ENCODE assay signal across 1 cellular context in genomic region chr9:95511232-95511951, GRCh38.
TF ChIP-seq lines count a peak whose summit lies in the region.

No MANE protein-coding gene starts in this region.

TF ChIP-seq in HepG2, 621 proteins besides CTCF, POLR2A, EP300 and RAD21 (continued from another document and continues in another):
- TF ChIP-seq, protein P1, sequence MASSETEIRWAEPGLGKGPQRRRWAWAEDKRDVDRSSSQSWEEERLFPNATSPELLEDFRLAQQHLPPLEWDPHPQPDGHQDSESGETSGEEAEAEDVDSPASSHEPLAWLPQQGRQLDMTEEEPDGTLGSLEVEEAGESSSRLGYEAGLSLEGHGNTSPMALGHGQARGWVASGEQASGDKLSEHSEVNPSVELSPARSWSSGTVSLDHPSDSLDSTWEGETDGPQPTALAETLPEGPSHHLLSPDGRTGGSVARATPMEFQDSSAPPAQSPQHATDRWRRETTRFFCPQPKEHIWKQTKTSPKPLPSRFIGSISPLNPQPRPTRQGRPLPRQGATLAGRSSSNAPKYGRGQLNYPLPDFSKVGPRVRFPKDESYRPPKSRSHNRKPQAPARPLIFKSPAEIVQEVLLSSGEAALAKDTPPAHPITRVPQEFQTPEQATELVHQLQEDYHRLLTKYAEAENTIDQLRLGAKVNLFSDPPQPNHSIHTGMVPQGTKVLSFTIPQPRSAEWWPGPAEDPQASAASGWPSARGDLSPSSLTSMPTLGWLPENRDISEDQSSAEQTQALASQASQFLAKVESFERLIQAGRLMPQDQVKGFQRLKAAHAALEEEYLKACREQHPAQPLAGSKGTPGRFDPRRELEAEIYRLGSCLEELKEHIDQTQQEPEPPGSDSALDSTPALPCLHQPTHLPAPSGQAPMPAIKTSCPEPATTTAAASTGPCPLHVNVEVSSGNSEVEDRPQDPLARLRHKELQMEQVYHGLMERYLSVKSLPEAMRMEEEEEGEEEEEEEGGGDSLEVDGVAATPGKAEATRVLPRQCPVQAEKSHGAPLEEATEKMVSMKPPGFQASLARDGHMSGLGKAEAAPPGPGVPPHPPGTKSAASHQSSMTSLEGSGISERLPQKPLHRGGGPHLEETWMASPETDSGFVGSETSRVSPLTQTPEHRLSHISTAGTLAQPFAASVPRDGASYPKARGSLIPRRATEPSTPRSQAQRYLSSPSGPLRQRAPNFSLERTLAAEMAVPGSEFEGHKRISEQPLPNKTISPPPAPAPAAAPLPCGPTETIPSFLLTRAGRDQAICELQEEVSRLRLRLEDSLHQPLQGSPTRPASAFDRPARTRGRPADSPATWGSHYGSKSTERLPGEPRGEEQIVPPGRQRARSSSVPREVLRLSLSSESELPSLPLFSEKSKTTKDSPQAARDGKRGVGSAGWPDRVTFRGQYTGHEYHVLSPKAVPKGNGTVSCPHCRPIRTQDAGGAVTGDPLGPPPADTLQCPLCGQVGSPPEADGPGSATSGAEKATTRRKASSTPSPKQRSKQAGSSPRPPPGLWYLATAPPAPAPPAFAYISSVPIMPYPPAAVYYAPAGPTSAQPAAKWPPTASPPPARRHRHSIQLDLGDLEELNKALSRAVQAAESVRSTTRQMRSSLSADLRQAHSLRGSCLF (CRISPR knock-in tag; IDR thresholded peaks at IDR 0.05; ENCODE audit: borderline replicate concordance): no peak
- TF ChIP-seq SNAPC2 (CRISPR knock-in tag; IDR thresholded peaks at IDR 0.05) (0 out of 2 replicates have a peak, but pooled peaks have one; percentile 19), POGK (CRISPR knock-in tag; conservative IDR thresholded peaks at IDR 0.05) (no peak), MAFF (IDR thresholded peaks at IDR 0.05; ENCODE audit: low read depth, low read length) (no peak), NAIF1 (CRISPR knock-in tag; IDR thresholded peaks at IDR 0.05; ENCODE audit: borderline replicate concordance) (0 out of 2 replicates have a peak, but pooled peaks have one; percentile 41), HNRNPL (IDR thresholded peaks at IDR 0.05; ENCODE audit: low read depth, low read length) (0 out of 2 replicates have a peak, but pooled peaks have one; percentile 37), RBM22 (optimal IDR thresholded peaks at IDR 0.05; ENCODE audit: low read length) (no peak), MYC (CRISPR knock-in tag; IDR thresholded peaks at IDR 0.05; ENCODE audit: borderline replicate concordance) (peak; percentile 46; the same call in 1 of the 2 replicates), PTBP1 (IDR thresholded peaks at IDR 0.05; ENCODE audit: low read depth, low read length, poor library complexity, severe bottlenecking) (peak; percentile 60), BRCA1 (CRISPR knock-in tag; IDR thresholded peaks at IDR 0.05) (no peak), ZNF367 (CRISPR knock-in tag; IDR thresholded peaks at IDR 0.05; ENCODE audit: borderline replicate concordance) (no peak), ZNF547 (CRISPR knock-in tag; IDR thresholded peaks at IDR 0.05) (no peak; the same call in 1 of the 2 replicates), TOE1 (CRISPR knock-in tag; IDR thresholded peaks at IDR 0.05) (no peak), SMAD1 (CRISPR knock-in tag; IDR thresholded peaks at IDR 0.05; ENCODE audit: borderline replicate concordance, low read depth) (no peak), ZNF510 (CRISPR knock-in tag; IDR thresholded peaks at IDR 0.05; ENCODE audit: low read depth) (no peak), RXRA (CRISPR knock-in tag; IDR thresholded peaks at IDR 0.05) (0 out of 2 replicates have a peak, but pooled peaks have one; percentile 38), TMF1 (CRISPR knock-in tag; IDR thresholded peaks at IDR 0.05; ENCODE audit: low read depth) (no peak; the same call in 1 of the 2 replicates), TFDP1 (CRISPR knock-in tag; IDR thresholded peaks at IDR 0.05; ENCODE audit: borderline replicate concordance) (peak; percentile 75; the same call in 1 of the 2 replicates), HOXD1 (CRISPR knock-in tag; IDR thresholded peaks at IDR 0.05) (no peak), HES4 (CRISPR knock-in tag; IDR thresholded peaks at IDR 0.05; ENCODE audit: borderline replicate concordance) (peak; percentile 71; the same call in 1 of the 2 replicates), TFE3 (CRISPR knock-in tag; IDR thresholded peaks at IDR 0.05) (peak; percentile 61; the same call in 1 of the 2 replicates), ZFP37 (CRISPR knock-in tag; IDR thresholded peaks at IDR 0.05; ENCODE audit: borderline replicate concordance) (no peak), ZC3H13 (CRISPR knock-in tag; IDR thresholded peaks at IDR 0.05) (peak; percentile 71; the same call in 1 of the 2 replicates), KMT2A (CRISPR knock-in tag; IDR thresholded peaks at IDR 0.05) (no peak), BHLHE40 (IDR thresholded peaks at IDR 0.05; ENCODE audit: low read length) (peak; percentile 67), NONO (IDR thresholded peaks at IDR 0.05) (no peak), NONO (CRISPR knock-in tag; conservative IDR thresholded peaks at IDR 0.05) (peak; percentile 79), SAFB2 (CRISPR knock-in tag; IDR thresholded peaks at IDR 0.05; ENCODE audit: borderline replicate concordance, low read depth) (no peak), ZNF160 (CRISPR knock-in tag; IDR thresholded peaks at IDR 0.05) (no peak)
- TF ChIP-seq, protein P2, sequence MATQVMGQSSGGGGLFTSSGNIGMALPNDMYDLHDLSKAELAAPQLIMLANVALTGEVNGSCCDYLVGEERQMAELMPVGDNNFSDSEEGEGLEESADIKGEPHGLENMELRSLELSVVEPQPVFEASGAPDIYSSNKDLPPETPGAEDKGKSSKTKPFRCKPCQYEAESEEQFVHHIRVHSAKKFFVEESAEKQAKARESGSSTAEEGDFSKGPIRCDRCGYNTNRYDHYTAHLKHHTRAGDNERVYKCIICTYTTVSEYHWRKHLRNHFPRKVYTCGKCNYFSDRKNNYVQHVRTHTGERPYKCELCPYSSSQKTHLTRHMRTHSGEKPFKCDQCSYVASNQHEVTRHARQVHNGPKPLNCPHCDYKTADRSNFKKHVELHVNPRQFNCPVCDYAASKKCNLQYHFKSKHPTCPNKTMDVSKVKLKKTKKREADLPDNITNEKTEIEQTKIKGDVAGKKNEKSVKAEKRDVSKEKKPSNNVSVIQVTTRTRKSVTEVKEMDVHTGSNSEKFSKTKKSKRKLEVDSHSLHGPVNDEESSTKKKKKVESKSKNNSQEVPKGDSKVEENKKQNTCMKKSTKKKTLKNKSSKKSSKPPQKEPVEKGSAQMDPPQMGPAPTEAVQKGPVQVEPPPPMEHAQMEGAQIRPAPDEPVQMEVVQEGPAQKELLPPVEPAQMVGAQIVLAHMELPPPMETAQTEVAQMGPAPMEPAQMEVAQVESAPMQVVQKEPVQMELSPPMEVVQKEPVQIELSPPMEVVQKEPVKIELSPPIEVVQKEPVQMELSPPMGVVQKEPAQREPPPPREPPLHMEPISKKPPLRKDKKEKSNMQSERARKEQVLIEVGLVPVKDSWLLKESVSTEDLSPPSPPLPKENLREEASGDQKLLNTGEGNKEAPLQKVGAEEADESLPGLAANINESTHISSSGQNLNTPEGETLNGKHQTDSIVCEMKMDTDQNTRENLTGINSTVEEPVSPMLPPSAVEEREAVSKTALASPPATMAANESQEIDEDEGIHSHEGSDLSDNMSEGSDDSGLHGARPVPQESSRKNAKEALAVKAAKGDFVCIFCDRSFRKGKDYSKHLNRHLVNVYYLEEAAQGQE (IDR thresholded peaks at IDR 0.05; ENCODE audit: borderline replicate concordance in 1 of 2, low read depth in 1 of 2, low read length in 2 of 2): no peak
- TF ChIP-seq, protein P3, sequence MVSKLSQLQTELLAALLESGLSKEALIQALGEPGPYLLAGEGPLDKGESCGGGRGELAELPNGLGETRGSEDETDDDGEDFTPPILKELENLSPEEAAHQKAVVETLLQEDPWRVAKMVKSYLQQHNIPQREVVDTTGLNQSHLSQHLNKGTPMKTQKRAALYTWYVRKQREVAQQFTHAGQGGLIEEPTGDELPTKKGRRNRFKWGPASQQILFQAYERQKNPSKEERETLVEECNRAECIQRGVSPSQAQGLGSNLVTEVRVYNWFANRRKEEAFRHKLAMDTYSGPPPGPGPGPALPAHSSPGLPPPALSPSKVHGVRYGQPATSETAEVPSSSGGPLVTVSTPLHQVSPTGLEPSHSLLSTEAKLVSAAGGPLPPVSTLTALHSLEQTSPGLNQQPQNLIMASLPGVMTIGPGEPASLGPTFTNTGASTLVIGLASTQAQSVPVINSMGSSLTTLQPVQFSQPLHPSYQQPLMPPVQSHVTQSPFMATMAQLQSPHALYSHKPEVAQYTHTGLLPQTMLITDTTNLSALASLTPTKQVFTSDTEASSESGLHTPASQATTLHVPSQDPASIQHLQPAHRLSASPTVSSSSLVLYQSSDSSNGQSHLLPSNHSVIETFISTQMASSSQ (IDR thresholded peaks at IDR 0.05; ENCODE audit: low read depth): no peak
- TF ChIP-seq, protein P3 (CRISPR knock-in tag; IDR thresholded peaks at IDR 0.05; ENCODE audit: borderline replicate concordance): no peak
- TF ChIP-seq, protein P4, sequence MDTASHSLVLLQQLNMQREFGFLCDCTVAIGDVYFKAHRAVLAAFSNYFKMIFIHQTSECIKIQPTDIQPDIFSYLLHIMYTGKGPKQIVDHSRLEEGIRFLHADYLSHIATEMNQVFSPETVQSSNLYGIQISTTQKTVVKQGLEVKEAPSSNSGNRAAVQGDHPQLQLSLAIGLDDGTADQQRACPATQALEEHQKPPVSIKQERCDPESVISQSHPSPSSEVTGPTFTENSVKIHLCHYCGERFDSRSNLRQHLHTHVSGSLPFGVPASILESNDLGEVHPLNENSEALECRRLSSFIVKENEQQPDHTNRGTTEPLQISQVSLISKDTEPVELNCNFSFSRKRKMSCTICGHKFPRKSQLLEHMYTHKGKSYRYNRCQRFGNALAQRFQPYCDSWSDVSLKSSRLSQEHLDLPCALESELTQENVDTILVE (CRISPR knock-in tag; IDR thresholded peaks at IDR 0.05): no peak
- TF ChIP-seq, protein P5, sequence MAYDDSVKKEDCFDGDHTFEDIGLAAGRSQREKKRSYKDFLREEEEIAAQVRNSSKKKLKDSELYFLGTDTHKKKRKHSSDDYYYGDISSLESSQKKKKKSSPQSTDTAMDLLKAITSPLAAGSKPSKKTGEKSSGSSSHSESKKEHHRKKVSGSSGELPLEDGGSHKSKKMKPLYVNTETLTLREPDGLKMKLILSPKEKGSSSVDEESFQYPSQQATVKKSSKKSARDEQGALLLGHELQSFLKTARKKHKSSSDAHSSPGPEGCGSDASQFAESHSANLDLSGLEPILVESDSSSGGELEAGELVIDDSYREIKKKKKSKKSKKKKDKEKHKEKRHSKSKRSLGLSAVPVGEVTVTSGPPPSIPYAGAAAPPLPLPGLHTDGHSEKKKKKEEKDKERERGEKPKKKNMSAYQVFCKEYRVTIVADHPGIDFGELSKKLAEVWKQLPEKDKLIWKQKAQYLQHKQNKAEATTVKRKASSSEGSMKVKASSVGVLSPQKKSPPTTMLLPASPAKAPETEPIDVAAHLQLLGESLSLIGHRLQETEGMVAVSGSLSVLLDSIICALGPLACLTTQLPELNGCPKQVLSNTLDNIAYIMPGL (CRISPR knock-in tag; IDR thresholded peaks at IDR 0.05; ENCODE audit: borderline replicate concordance in 1 of 2, low read depth in 1 of 2): peak in 1 of 2 experiments; percentile 32; a peak in 1 of 4 replicates
